34 cellular contexts compared by ENCODE assay signal in the genomic region with DNA sequence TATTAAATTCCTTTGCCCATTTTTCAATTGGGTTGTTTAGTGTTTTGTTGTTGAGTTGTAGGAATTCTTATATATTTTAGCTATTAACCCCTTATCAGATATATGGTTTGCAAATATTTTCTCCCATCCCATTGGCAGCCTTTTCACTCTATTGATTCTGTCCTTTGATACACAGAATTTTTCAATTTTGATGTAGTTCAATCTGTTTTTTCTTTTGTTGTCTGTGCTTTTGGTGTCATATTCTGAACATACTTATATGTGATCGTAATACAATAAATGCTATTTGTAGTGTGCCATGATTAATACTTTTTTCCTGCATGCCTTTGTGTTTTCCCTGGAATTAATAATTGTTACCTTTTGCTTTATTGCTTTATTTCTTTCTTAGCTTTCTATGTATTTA.
"Had no signal": no experiment of that assay in that cellular context is flagged by ENCODE, and none has a peak within 500 bp of the region (broad histone marks: within the 10 kb centered on the region; RNA-seq: fewer than 3 reads in every experiment).

No MANE protein-coding gene starts in this region.

- H3K27me3 ChIP-seq: ascending aorta had no signal

- H3K27ac Mint-ChIP-seq: activated CD4-positive, alpha-beta T cell treated with anti-CD3 and anti-CD28 coated beads for 36 hours; activated naive CD4-positive, alpha-beta T cell treated with anti-CD3 and anti-CD28 coated beads, Interleukin-2, amount 10 ng/mL, durations not matched to agents 7 days and 5 days; activated naive CD8-positive, alpha-beta T cell; activated T-cell treated with anti-CD3 and anti-CD28 coated beads, Interleukin-2, amount 50 U/mL, for 24 hours; activated T-helper 2 cell treated with anti-CD3 and anti-CD28 coated beads, Interferon-gamma antibody, Interleukin-2, Interleukin-4, amounts not matched to agents 10 μg/mL and 5 μg/mL and 100 μg/mL, durations not matched to agents 14 hours and 24 hours and 36 hours; brain; T-helper 2 cell treated with Interferon-gamma antibody and Interleukin-4, amounts not matched to agents 5 μg/mL and 100 μg/mL, for 36 hours; WTC11 had no signal

- H3K4me3 Mint-ChIP-seq: activated CD4-positive, alpha-beta memory T cell treated with anti-CD3 and anti-CD28 coated beads, Interleukin-2, amount 10 ng/mL, durations not matched to agents 7 days and 5 days; activated CD4-positive, alpha-beta T cell treated with anti-CD3 and anti-CD28 coated beads for 36 hours; activated CD4-positive, alpha-beta T cell treated with anti-CD3 and anti-CD28 coated beads, Interleukin-2, amount 10 ng/mL, durations not matched to agents 7 days and 5 days; activated CD8-positive, alpha-beta memory T cell treated with anti-CD3 and anti-CD28 coated beads, Interleukin-2, amount 10 ng/mL, durations not matched to agents 7 days and 5 days; activated CD8-positive, alpha-beta T cell treated with anti-CD3 and anti-CD28 coated beads, Interleukin-2, amount 10 ng/mL, durations not matched to agents 7 days and 5 days; activated naive CD4-positive, alpha-beta T cell treated with anti-CD3 and anti-CD28 coated beads, Interleukin-2, amount 10 ng/mL, durations not matched to agents 7 days and 5 days; activated naive CD4-positive, alpha-beta T cell treated with anti-CD3 and anti-CD28 coated beads, Interleukin-2, amount 50 U/mL, for 24 hours; activated naive CD8-positive, alpha-beta T cell; activated T-cell treated with anti-CD3 and anti-CD28 coated beads, Interleukin-2, amount 50 U/mL, for 24 hours; central memory CD8-positive, alpha-beta T cell; T-cell; WTC11 had no signal

- H3K4me1 ChIP-seq: ascending aorta had no signal

- H3K9me3 ChIP-seq: ascending aorta had no signal

- H3K27me3 Mint-ChIP-seq: activated CD4-positive, alpha-beta memory T cell treated with anti-CD3 and anti-CD28 coated beads, Interleukin-2, amount 10 ng/mL, durations not matched to agents 7 days and 5 days; activated CD4-positive, alpha-beta T cell treated with anti-CD3 and anti-CD28 coated beads for 36 hours; activated CD4-positive, alpha-beta T cell treated with anti-CD3 and anti-CD28 coated beads, Interleukin-2, amount 10 ng/mL, durations not matched to agents 7 days and 5 days; activated CD8-positive, alpha-beta memory T cell treated with anti-CD3 and anti-CD28 coated beads, Interleukin-2, amount 10 ng/mL, durations not matched to agents 7 days and 5 days; activated naive CD4-positive, alpha-beta T cell treated with anti-CD3 and anti-CD28 coated beads, Interleukin-2, amount 50 U/mL, for 24 hours; activated naive CD8-positive, alpha-beta T cell; activated T-cell treated with anti-CD3 and anti-CD28 coated beads, Interleukin-2, amount 50 U/mL, for 24 hours; central memory CD8-positive, alpha-beta T cell; T-cell had no signal

- H3K9me3 Mint-ChIP-seq: activated CD4-positive, alpha-beta memory T cell treated with anti-CD3 and anti-CD28 coated beads, Interleukin-2, amount 10 ng/mL, durations not matched to agents 7 days and 5 days; activated CD4-positive, alpha-beta T cell treated with anti-CD3 and anti-CD28 coated beads, Interleukin-2, amount 10 ng/mL, durations not matched to agents 7 days and 5 days; activated naive CD4-positive, alpha-beta T cell treated with anti-CD3 and anti-CD28 coated beads, Interleukin-2, amount 10 ng/mL, durations not matched to agents 7 days and 5 days; activated naive CD4-positive, alpha-beta T cell treated with anti-CD3 and anti-CD28 coated beads, Interleukin-2, amount 50 U/mL, for 24 hours; activated T-cell treated with anti-CD3 and anti-CD28 coated beads, Interleukin-2, amount 50 U/mL, for 24 hours; central memory CD8-positive, alpha-beta T cell; T-cell; T-helper 2 cell treated with Interferon-gamma antibody and Interleukin-4, amounts not matched to agents 5 μg/mL and 100 μg/mL, for 36 hours; WTC11 had no signal

- DNase-seq: activated CD4-positive, alpha-beta T cell treated with anti-CD3 and anti-CD28 coated beads for 1 hour; activated CD4-positive, alpha-beta T cell treated with anti-CD3 and anti-CD28 coated beads for 36 hours; activated CD4-positive, alpha-beta T cell treated with anti-CD3 and anti-CD28 coated beads for 48 hours; activated CD4-positive, alpha-beta T cell treated with anti-CD3 and anti-CD28 coated beads, Interleukin-2, amount 10 ng/mL, durations not matched to agents 7 days and 5 days; activated CD4-positive, alpha-beta T cell treated with anti-CD3 and anti-CD28 coated beads, Interleukin-2, amount 50 U/mL, for 48 hours; activated CD4-positive, CD25-positive, alpha-beta regulatory T cell; activated CD8-positive, alpha-beta memory T cell treated with anti-CD3 and anti-CD28 coated beads for 24 hours; activated CD8-positive, alpha-beta memory T cell treated with anti-CD3 and anti-CD28 coated beads, Interleukin-2, amount 50 U/mL, for 48 hours; activated effector memory CD4-positive, alpha-beta T cell treated with Interleukin-2 at 50 U/mL for 16 hours; activated gamma-delta T cell; activated naive CD4-positive, alpha-beta T cell treated with Interleukin-2 at 50 U/mL for 16 hours; activated T-cell treated with anti-CD3 and anti-CD28 coated beads, Interleukin-2, amount 50 U/mL, for 24 hours; activated T-cell treated with anti-CD3 and anti-CD28 coated beads, Interleukin-2, amount 50 U/mL, for 48 hours; amygdala; anterior cingulate cortex; caudate nucleus; cerebellar nuclear complex; T-helper 2 cell; T-helper 9 cell had no signal

- H3K4me3 ChIP-seq: ascending aorta, cardiac muscle cell had no signal

- H3K36me3 Mint-ChIP-seq: activated naive CD4-positive, alpha-beta T cell treated with anti-CD3 and anti-CD28 coated beads, Interleukin-2, amount 50 U/mL, for 24 hours; activated naive CD8-positive, alpha-beta T cell; brain; T-cell; WTC11 had no signal

- H3K36me3 ChIP-seq: ascending aorta, cardiac muscle cell had no signal

- H3K4me1 Mint-ChIP-seq: WTC11 had no signal

- ATAC-seq: activated CD4-positive, alpha-beta T cell treated with anti-CD3 and anti-CD28 coated beads for 36 hours; activated CD8-positive, alpha-beta T cell treated with anti-CD3 and anti-CD28 coated beads, Interleukin-2, amount 10 ng/mL, durations not matched to agents 7 days and 5 days; T-cell; WTC11 had no signal

- H3K27ac ChIP-seq: ascending aorta, cardiac muscle cell, VCaP had no signal
